14 cellular contexts compared by ENCODE assay signal in the genomic region with DNA sequence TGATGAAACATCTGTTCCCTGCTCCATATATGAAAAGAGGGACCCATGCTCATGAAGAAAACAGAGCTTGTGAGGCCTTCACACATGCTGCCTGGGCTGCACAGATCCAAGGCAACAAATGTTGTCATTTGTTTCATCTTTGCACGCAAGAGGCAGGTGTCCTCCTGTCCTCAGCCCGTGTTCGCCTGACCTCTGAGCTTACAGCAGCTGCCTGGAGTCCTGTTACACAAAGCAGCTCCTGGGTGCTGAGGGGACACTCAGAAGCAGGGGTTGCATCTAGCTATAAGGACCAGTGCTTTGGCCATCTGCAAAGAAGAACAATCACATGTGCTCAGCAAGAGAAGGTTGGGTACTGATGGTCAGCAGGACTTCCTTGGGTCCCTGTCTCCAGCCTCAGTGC.
DNase-seq lines count a peak whose midpoint lies in the region; ATAC-seq and TF ChIP-seq lines count a peak whose summit lies in the region.
"Had no signal": no experiment of that assay in that cellular context is flagged by ENCODE, and none has a peak within 500 bp of the region (broad histone marks: within the 10 kb centered on the region; RNA-seq: fewer than 3 reads in every experiment).

No MANE protein-coding gene starts in this region.

- no peak overlapping the region for H3K4me3 ChIP-seq in WERI-Rb-1 (ENCODE audit: low read depth, low read length)
- H3K4me3 ChIP-seq in brain microvascular endothelial cell (ENCODE audit: low read depth, low read length), result no peak overlapping the region

- TF ChIP-seq CTCF in WERI-Rb-1 (IDR thresholded peaks at IDR 0.05; ENCODE audit: low read depth, low read length), result no peak
- TF ChIP-seq CTCF in brain microvascular endothelial cell (IDR thresholded peaks at IDR 0.05; ENCODE audit: low read depth, low read length, missing control alignments), result no peak

- in situ Hi-C loops in brain microvascular endothelial cell (cut with HindIII; ENCODE audit: low pct_ligation_motif_present, low sequenced_read_pairs), result no loop called here

- DNase-seq in COR-L47 (lab: John Stamatoyannopoulos, UW) (peak; percentile 86), NCI-H1092 treated with DMSO at 0.1 percent for 48 hours (lab: John Stamatoyannopoulos, UW) (peak; percentile 83), NCI-H345 (lab: John Stamatoyannopoulos, UW) (peak; percentile 52), WERI-Rb-1 (peak; percentile 28), medulla oblongata (ENCODE audit: extremely low spot score) (no peak), brain microvascular endothelial cell (no peak)
- DNase-seq: activated CD4-positive, CD25-positive, alpha-beta regulatory T cell; CD8-positive, alpha-beta T cell; occipital lobe; stimulated activated CD4-positive, alpha-beta T cell treated with anti-CD3 and anti-CD28 coated beads, Interleukin-1b, Interleukin-23, amount 100 ng/mL, for 48 hours; T-helper 17 cell had no signal

- no peak for ATAC-seq in GM21825 (IDR thresholded peaks at IDR 0.05; ENCODE audit: unreplicated experiment)
- ATAC-seq in GM21619 (IDR thresholded peaks at IDR 0.05; ENCODE audit: unreplicated experiment), result no peak
- ATAC-seq: CD8-positive, alpha-beta T cell; sciatic nerve; T-helper 17 cell had no signal

- H3K36me3 ChIP-seq in WERI-Rb-1, result no peaks in the 10 kb centered on the region
- H3K36me3 ChIP-seq in brain microvascular endothelial cell (replicated peaks), result no peaks in the 10 kb centered on the region

- H3K27me3 ChIP-seq in WERI-Rb-1 (ENCODE audit: insufficient read depth, low read depth, severe bottlenecking), result no peaks in the 10 kb centered on the region
- no peaks in the 10 kb centered on the region for H3K27me3 ChIP-seq in brain microvascular endothelial cell (replicated peaks)

- no peak overlapping the region for H3K27ac ChIP-seq in WERI-Rb-1
- H3K27ac ChIP-seq in brain microvascular endothelial cell, result no peak overlapping the region

- H3K9me3 ChIP-seq in WERI-Rb-1 (ENCODE audit: severe bottlenecking), result no peaks in the 10 kb centered on the region

Comparison
In these comparisons a context has a peak if more than half of its experiments do, and no peak if none do; other contexts are left out.
1. DNase-seq: peak in COR-L47 (single experiment), NCI-H1092 treated with DMSO at 0.1 percent for 48 hours (single experiment), NCI-H345 (single experiment) and WERI-Rb-1 (single experiment); none in medulla oblongata (single experiment) and brain microvascular endothelial cell (single experiment).